In genomic region chr7:5594616-5595544, GRCh38 we compare ENCODE assay signal across 8 cellular contexts. TPM values are rescaled to one million over a fixed set of nuclear protein-coding genes. Genes with fewer than 3 reads are reported as not detected.
DNase-seq lines count a peak whose midpoint lies in the region; ATAC-seq, FAIRE-seq and TF ChIP-seq lines count a peak whose summit lies in the region.

No MANE protein-coding gene starts in this region.

- FAIRE-seq in astrocyte (lab: Jason Lieb, UNC): no peak

- H3K36me3 ChIP-seq in astrocyte (ENCODE audit: insufficient read depth, low read length) (no peaks in the 10 kb centered on the region), stomach (no peaks in the 10 kb centered on the region)

- H3K4me2 ChIP-seq in astrocyte (ENCODE audit: low read length): peak overlapping the region; percentile 98

- peak overlapping the region; percentile 78 for H3K27ac ChIP-seq in astrocyte (ENCODE audit: low read depth, low read length)
- H3K27ac ChIP-seq in stomach: peak overlapping the region; percentile 28 to 84 (median 79)

- H3K27me3 Mint-ChIP-seq in astrocyte (ENCODE audit: low read depth, unreplicated experiment): peaks cover 5% of the 10 kb centered on the region

- H3K4me1 Mint-ChIP-seq in astrocyte (ENCODE audit: low read depth, unreplicated experiment): peaks cover 40% of the 10 kb centered on the region

- TF ChIP-seq POLR2A in stomach (IDR thresholded peaks at IDR 0.05): no peak

- 6 to 11% (median 8%) methylated on average over 25 to 54 of the region's 54 CpGs for WGBS in stomach, 5 donors

- ATAC-seq in GM21423 (IDR thresholded peaks at IDR 0.05; ENCODE audit: unreplicated experiment): no peak

- no peak for TF ChIP-seq EP300 in stomach (IDR thresholded peaks at IDR 0.05)

- H3K27me3 ChIP-seq in astrocyte (ENCODE audit: insufficient read depth, low read length) (peaks cover 3% of the 10 kb centered on the region), stomach (peaks cover 4 to 79% (median 45%) of the 10 kb centered on the region in 3 donors)

- H3K4me3 ChIP-seq in astrocyte (ENCODE audit: insufficient read depth, low read depth, low read length) (peak overlapping the region; percentile 88), stomach (peak overlapping the region; percentile 49 to 65 (median 55))

- peak overlapping the region; percentile 95 for H3K27ac Mint-ChIP-seq in astrocyte (ENCODE audit: unreplicated experiment)

- H3K36me3 Mint-ChIP-seq in astrocyte (ENCODE audit: low read depth, unreplicated experiment): peaks cover 22% of the 10 kb centered on the region

- H3K4me3 Mint-ChIP-seq in astrocyte (ENCODE audit: unreplicated experiment): peak overlapping the region; percentile 97

- no peak overlapping the region for H2AFZ ChIP-seq in astrocyte (ENCODE audit: low read depth, low read length)

- H4K20me1 ChIP-seq in astrocyte (ENCODE audit: insufficient read depth, low read length): peaks cover 80% of the 10 kb centered on the region

- H3K9ac ChIP-seq in astrocyte (ENCODE audit: low read length): peak overlapping the region; percentile 85

- H3K9me3 ChIP-seq in astrocyte (ENCODE audit: insufficient read depth, low read depth, low read length) (no peaks in the 10 kb centered on the region), stomach (no peaks in the 10 kb centered on the region)

- H3K4me1 ChIP-seq in astrocyte (ENCODE audit: insufficient read depth, low read length) (peaks cover 46% of the 10 kb centered on the region), stomach (peaks cover 43 to 79% (median 64%) of the 10 kb centered on the region in 4 donors)

- no peak for TF ChIP-seq CTCF in astrocyte (IDR thresholded peaks at IDR 0.05; ENCODE audit: insufficient read depth, low read depth, low read length)
- TF ChIP-seq CTCF in stomach (IDR thresholded peaks at IDR 0.05): no peak

- peaks cover 72% of the 10 kb centered on the region for H3K79me2 ChIP-seq in astrocyte (ENCODE audit: insufficient read depth, low read length)

- DNase-seq in NCI-H2227 (lab: John Stamatoyannopoulos, UW; ENCODE audit: unreplicated experiment) (peak; percentile 54), NCI-H2227 treated with DMSO at 0.1 percent for 48 hours (lab: John Stamatoyannopoulos, UW) (no peak), NCI-H1092 (lab: John Stamatoyannopoulos, UW) (peak; percentile 51), astrocyte (ENCODE audit: low read depth) (no peak), iris pigment epithelial cell (ENCODE audit: low read depth) (peak; percentile 45), stomach (no peak), NCI-H1048 (lab: John Stamatoyannopoulos, UW) (no peak)

- no peaks in the 10 kb centered on the region for H3K9me3 Mint-ChIP-seq in astrocyte (ENCODE audit: unreplicated experiment)

- intact Hi-C loops in stomach (cut with DNase I; ENCODE audit: low total_unique reads): no loop called here

RNA-seq across cellular contexts. Expression of gene FSCN1, which starts 2.3 kb away (rescaled TPM):
- total RNA-seq in astrocyte (629 and 685 TPM in 2 replicates), stomach (10 to 100 TPM; 10.5 to 31.6 (median 20.4) TPM)
- 10 to 100 TPM; 16.2 to 31.4 (median 29.0) TPM for polyA plus RNA-seq in stomach

Comparison
In these comparisons a context has a peak if more than half of its experiments do, and no peak if none do; other contexts are left out.
1. DNase-seq: peak in NCI-H2227 (single experiment), NCI-H1092 (single experiment) and iris pigment epithelial cell (single experiment); none in NCI-H2227 treated with DMSO at 0.1 percent for 48 hours (single experiment), astrocyte (single experiment), stomach (single experiment) and NCI-H1048 (single experiment).
2. RNA of gene FSCN1, which starts 2.3 kb away (total RNA-seq): 629 to 685 TPM in astrocyte; 10.5 to 31.6 TPM in stomach; every median in the first group is over 10 times any median in the second.